Comparison of ENCODE assay signal across 15 cellular contexts in the genomic region with DNA sequence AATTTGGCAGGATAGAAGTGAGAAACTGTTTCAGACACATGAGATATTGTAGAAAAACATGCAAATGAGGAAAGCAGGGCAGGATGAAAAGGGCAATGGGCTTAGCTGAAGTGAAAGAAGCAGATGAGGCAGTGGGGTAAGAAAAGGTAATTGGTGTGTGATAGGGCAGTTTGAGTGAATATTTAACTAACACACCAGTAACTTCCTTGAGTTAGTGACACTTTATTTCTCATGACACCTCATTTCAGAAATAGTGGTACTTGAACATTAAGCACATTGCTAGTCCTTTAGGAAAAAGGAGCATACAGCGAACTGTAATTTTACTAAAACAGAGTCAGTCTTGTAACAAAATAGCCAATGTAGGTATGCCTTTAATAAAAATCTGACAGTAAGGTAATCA.
DNase-seq lines count a peak whose midpoint lies in the region; ATAC-seq lines count a peak whose summit lies in the region.
"Had no signal": no experiment of that assay in that cellular context is flagged by ENCODE, and none has a peak within 500 bp of the region (broad histone marks: within the 10 kb centered on the region; RNA-seq: fewer than 3 reads in every experiment).

No MANE protein-coding gene starts in this region.

- no peaks in the 10 kb centered on the region for H3K9me2 ChIP-seq in Karpas-422 (replicated peaks; ENCODE audit: insufficient read depth, low read length)

- DNase-seq in Karpas-422 (no peak), COLO668 (lab: John Stamatoyannopoulos, UW; ENCODE audit: unreplicated experiment) (no peak), C1 segment of cervical spinal cord (lab: John Stamatoyannopoulos, UW) (no peak), H7 (no peak)
- no peak for DNase-seq in stimulated activated naive CD4-positive, alpha-beta T cell treated with Interleukin-2 at 50 U/mL for 16 hours (lab: John Stamatoyannopoulos, UW)
- DNase-seq: BE2C; effector CD4-positive, alpha-beta T cell; GDM1; head of caudate nucleus; NCI-H1105 treated with DMSO at 0.1 percent for 48 hours; T-helper 17 cell; uterus had no signal

- H3K27me3 ChIP-seq in Karpas-422 (ENCODE audit: low read length) (no peaks in the 10 kb centered on the region), H7 (ENCODE audit: control insufficient read depth, insufficient read depth, low read length) (no peaks in the 10 kb centered on the region)
- H3K27me3 ChIP-seq: BE2C, uterus had no signal

- H3K27ac ChIP-seq in Karpas-422 (ENCODE audit: low read length): no peak overlapping the region
- H3K27ac ChIP-seq: uterus had no signal

- no peak overlapping the region for H3K9ac ChIP-seq in Karpas-422 (ENCODE audit: low read length)

- no peaks in the 10 kb centered on the region for H4K20me1 ChIP-seq in Karpas-422 (ENCODE audit: insufficient read depth, low read depth, low read length)

- H3K79me2 ChIP-seq in Karpas-422 (ENCODE audit: low read length): no peaks in the 10 kb centered on the region

- H2AFZ ChIP-seq in Karpas-422 (ENCODE audit: low read length): no peak overlapping the region

- no peak overlapping the region for H3K4me3 ChIP-seq in Karpas-422 (ENCODE audit: low read length)
- no peak overlapping the region for H3K4me3 ChIP-seq in H7 (ENCODE audit: insufficient read depth, low read depth, low read length)
- H3K4me3 ChIP-seq: uterus had no signal

- peaks cover 18% of the 10 kb centered on the region for H3K4me1 ChIP-seq in Karpas-422 (ENCODE audit: low read length)
- H3K4me1 ChIP-seq: uterus had no signal

- H3K36me3 ChIP-seq in Karpas-422 (ENCODE audit: insufficient read depth, low read length) (no peaks in the 10 kb centered on the region), H7 (replicated peaks; ENCODE audit: control insufficient read depth, insufficient read depth, low read length) (no peaks in the 10 kb centered on the region)
- H3K36me3 ChIP-seq: BE2C, uterus had no signal

- peak; percentile 71 for ATAC-seq in GM18519 (IDR thresholded peaks at IDR 0.05; ENCODE audit: low FRiP score, unreplicated experiment)
- peak; percentile 94 for ATAC-seq in GM21367 (IDR thresholded peaks at IDR 0.05; ENCODE audit: unreplicated experiment)
- ATAC-seq in HG02973 (IDR thresholded peaks at IDR 0.05; ENCODE audit: unreplicated experiment): peak; percentile 96
- ATAC-seq: T-helper 17 cell had no signal

- H3K9me3 ChIP-seq in Karpas-422 (ENCODE audit: low read length): no peaks in the 10 kb centered on the region
- H3K9me3 ChIP-seq: BE2C, uterus had no signal

- H3K4me2 ChIP-seq in Karpas-422 (ENCODE audit: low read depth, low read length, poor library complexity, severe bottlenecking): peak overlapping the region; percentile 22
